14 cellular contexts compared by ENCODE assay signal in the genomic region with DNA sequence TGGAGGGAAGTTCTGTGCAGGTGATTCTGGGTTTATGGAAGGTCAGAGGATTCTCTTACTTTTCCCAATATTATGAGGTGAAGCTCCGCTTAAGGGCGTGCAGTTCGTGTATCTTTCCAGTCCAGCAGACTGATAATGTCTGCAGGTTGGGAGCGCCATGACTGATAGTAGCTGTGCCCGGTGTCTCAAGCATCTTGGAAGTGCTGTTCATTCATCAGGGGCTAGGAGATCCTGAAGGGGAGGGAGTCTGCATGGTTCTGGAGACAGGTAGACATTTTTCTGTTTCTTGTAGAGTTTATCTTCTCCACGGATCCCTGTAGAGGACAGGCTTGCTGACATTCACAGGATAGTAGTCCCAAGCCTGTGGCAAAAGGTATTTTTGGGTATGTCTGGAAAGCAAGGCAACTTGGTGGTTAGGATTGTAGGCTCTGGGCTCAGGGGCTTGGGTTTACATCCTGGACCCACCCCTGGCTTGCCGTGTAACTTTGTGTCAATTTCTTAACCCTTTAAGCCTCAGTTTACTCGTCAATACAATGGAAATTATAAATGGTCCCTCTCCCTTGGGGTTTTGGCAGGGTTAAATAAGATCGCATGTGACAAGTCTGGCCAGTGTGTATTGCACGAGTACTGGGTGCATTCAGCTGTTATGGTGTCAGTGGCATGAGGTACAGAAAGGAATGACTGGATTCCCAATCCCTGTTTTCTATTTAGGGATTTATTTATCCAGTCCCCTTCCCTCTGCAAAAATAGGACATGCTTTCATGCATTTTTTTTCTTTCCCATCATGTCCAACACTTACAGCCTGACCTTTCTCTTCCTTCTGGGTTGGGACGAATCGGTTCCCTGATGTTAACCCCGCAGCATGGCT. TPM values are rescaled to one million over a fixed set of nuclear protein-coding genes. Genes with fewer than 3 reads are reported as not detected.
DNase-seq lines count a peak whose midpoint lies in the region; ATAC-seq, FAIRE-seq and TF ChIP-seq lines count a peak whose summit lies in the region.
"Had no signal": no experiment of that assay in that cellular context is flagged by ENCODE, and none has a peak within 500 bp of the region (broad histone marks: within the 10 kb centered on the region; RNA-seq: fewer than 3 reads in every experiment).

No MANE protein-coding gene starts in this region.

- 46 to 57% (median 50%) methylated on average over 13 of the region's 13 CpGs for WGBS in adrenal gland, 4 donors
- WGBS in heart right ventricle, 2 donors: 42 to 45% methylated on average over 13 of the region's 13 CpGs
- WGBS in pancreas, 2 donors: 52 to 56% methylated on average over 13 of the region's 13 CpGs
- WGBS in tibial nerve, 2 donors: 45 to 53% methylated on average over 13 of the region's 13 CpGs

- TF ChIP-seq EP300 in tibial nerve (IDR thresholded peaks at IDR 0.05): no peak

- H3K27ac ChIP-seq in adrenal gland: peak overlapping the region in 4 of 5 donors; percentile 90 to 95 (median 92)
- peak overlapping the region; percentile 44 to 89 (median 81) for H3K27ac ChIP-seq in heart right ventricle
- peak overlapping the region; percentile 25 to 73 (median 50) for H3K27ac ChIP-seq in pancreas
- peak overlapping the region; percentile 67 to 91 (median 84) for H3K27ac ChIP-seq in tibial nerve

- no peak overlapping the region for H3K4me3 Mint-ChIP-seq in type B pancreatic cell
- H3K4me3 Mint-ChIP-seq: activated CD4-positive, alpha-beta memory T cell treated with anti-CD3 and anti-CD28 coated beads for 36 hours; natural killer cell had no signal

- H3K9me3 Mint-ChIP-seq in type B pancreatic cell: no peaks in the 10 kb centered on the region
- H3K9me3 Mint-ChIP-seq: activated CD4-positive, alpha-beta memory T cell treated with anti-CD3 and anti-CD28 coated beads for 36 hours; natural killer cell had no signal

- POLR2A ChIA-PET in GM10248 (lab: Yijun Ruan, JAX): no interaction called here

- DNase-seq in adrenal gland (peak in 1 of 7 donors; percentile 51), heart right ventricle (no peak), pancreas (no peak), tibial nerve (ENCODE audit: low spot score in 2 of 2) (no peak), type B pancreatic cell (ENCODE audit: extremely low spot score, unreplicated experiment) (no peak), ACHN (no peak), GM10248 (ENCODE audit: extremely low spot score) (no peak), NCI-H1694 treated with DMSO at 0.1 percent for 48 hours (lab: John Stamatoyannopoulos, UW) (no peak)
- DNase-seq: activated CD4-positive, alpha-beta memory T cell treated with anti-CD3 and anti-CD28 coated beads for 36 hours; activated effector memory CD4-positive, alpha-beta T cell treated with anti-CD3 and anti-CD28 coated beads, Interleukin-2, amount 50 U/mL, for 16 hours; DND-41; natural killer cell had no signal

- H3K4me1 Mint-ChIP-seq in type B pancreatic cell (ENCODE audit: unreplicated experiment): peaks cover 16% of the 10 kb centered on the region
- H3K4me1 Mint-ChIP-seq: natural killer cell had no signal

- intact Hi-C loops in adrenal gland (cut with DNase I) (no loop called here), heart right ventricle (cut with DNase I) (loop anchor here in 1 of 10 donors (2.0 kb wide), 1 partner anchor 14 kb away; no protein-coding TSS in a partner anchor), pancreas (cut with DNase I) (no loop called here)

- CTCF ChIA-PET in GM10248 (lab: Yijun Ruan, JAX): interaction anchor here (0.9 kb wide), 1 partner anchor 17 kb away, joined by 3 read pairs; no protein-coding TSS in a partner anchor

- TF ChIP-seq POLR2A in adrenal gland (IDR thresholded peaks at IDR 0.05) (no peak), tibial nerve (IDR thresholded peaks at IDR 0.05) (no peak)

- H3K4me1 ChIP-seq in adrenal gland (replicated peaks in 1 of 2) (peaks cover 48 to 65% of the 10 kb centered on the region in 2 donors), heart right ventricle (peaks cover 8 to 86% (median 57%) of the 10 kb centered on the region in 9 donors), pancreas (peaks cover 11 to 24% (median 13%) of the 10 kb centered on the region in 3 donors), tibial nerve (peaks cover 0 to 64% (median 30%) of the 10 kb centered on the region in 4 donors)

- no peaks in the 10 kb centered on the region for H3K9me3 ChIP-seq in adrenal gland (replicated peaks in 1 of 3)
- H3K9me3 ChIP-seq in heart right ventricle: no peaks in the 10 kb centered on the region
- no peaks in the 10 kb centered on the region for H3K9me3 ChIP-seq in pancreas
- H3K9me3 ChIP-seq in tibial nerve: no peaks in the 10 kb centered on the region

- H3K27me3 ChIP-seq in adrenal gland (no peaks in the 10 kb centered on the region), heart right ventricle (peaks cover 0 to 7% (median 0%) of the 10 kb centered on the region in 7 donors), pancreas (no peaks in the 10 kb centered on the region), tibial nerve (no peaks in the 10 kb centered on the region)

- H3K36me3 Mint-ChIP-seq in type B pancreatic cell: no peaks in the 10 kb centered on the region
- H3K36me3 Mint-ChIP-seq: CD14-positive monocyte, natural killer cell had no signal

- H3K27me3 Mint-ChIP-seq in type B pancreatic cell: peaks cover 29% of the 10 kb centered on the region

- H3K4me3 ChIP-seq in adrenal gland (no peak overlapping the region), heart right ventricle (peak overlapping the region in 4 of 10 donors; percentile 0 to 7 (median 3)), pancreas (no peak overlapping the region), tibial nerve (peak overlapping the region in 1 of 4 donors; percentile 20)

- FAIRE-seq in pancreas (lab: Jason Lieb, UNC): no peak

- TF ChIP-seq CTCF in adrenal gland (IDR thresholded peaks at IDR 0.05) (no peak), heart right ventricle (IDR thresholded peaks at IDR 0.05) (no peak), pancreas (IDR thresholded peaks at IDR 0.05) (no peak), tibial nerve (IDR thresholded peaks at IDR 0.05) (no peak), type B pancreatic cell (conservative IDR thresholded peaks at IDR 0.05) (no peak), GM10248 (IDR thresholded peaks at IDR 0.05; ENCODE audit: control extremely low read depth, extremely low read depth, low read depth, missing control alignments) (no peak)

- in situ Hi-C loops in ACHN (cut with HindIII; ENCODE audit: low pct_ligation_motif_present, low pct_unique_long_range_greater_than_20kb, low sequenced_read_pairs): no loop called here

- no peak overlapping the region for H3K27ac Mint-ChIP-seq in type B pancreatic cell
- H3K27ac Mint-ChIP-seq: activated CD4-positive, alpha-beta memory T cell treated with anti-CD3 and anti-CD28 coated beads for 36 hours; CD14-positive monocyte; natural killer cell had no signal

- H3K36me3 ChIP-seq in adrenal gland (replicated peaks in 1 of 2): no peaks in the 10 kb centered on the region
- H3K36me3 ChIP-seq in heart right ventricle: peaks cover 0 to 2% (median 0%) of the 10 kb centered on the region in 9 donors
- H3K36me3 ChIP-seq in pancreas: no peaks in the 10 kb centered on the region
- no peaks in the 10 kb centered on the region for H3K36me3 ChIP-seq in tibial nerve

- ATAC-seq in heart right ventricle (peak; percentile 26 to 72 (median 53)), pancreas (peak in 3 of 4 donors; percentile 3 to 10 (median 5))
- ATAC-seq: natural killer cell had no signal

RNA-seq across cellular contexts. Expression of a gene that starts 8.2 kb away (rescaled TPM):
- total RNA-seq in adrenal gland: 10 to 100 TPM; 15.0 to 74.3 (median 34.3) TPM
- polyA plus RNA-seq in adrenal gland: 10 to 100 TPM in 1 of 3 donors, 1 to 10 TPM in 2; 8.8 to 15.0 (median 9.7) TPM
- 10 to 100 TPM; 11.2 to 42.5 (median 31.3) TPM for total RNA-seq in heart right ventricle
- 1 to 10 TPM; 4.1 to 4.4 TPM for polyA plus RNA-seq in heart right ventricle
- 1 to 10 TPM; 1.4 to 4.6 (median 2.2) TPM for total RNA-seq in pancreas
- polyA plus RNA-seq in pancreas: 1 to 10 TPM; 1.2 to 4.4 TPM
- total RNA-seq in tibial nerve: 10 to 100 TPM; 19.5 to 42.5 (median 36.0) TPM
- 2.6 and 3.4 TPM in 2 replicates for total RNA-seq in type B pancreatic cell (ENCODE audit: low replicate concordance)
- total RNA-seq: glomerular endothelial cell had no signal
- polyA plus RNA-seq: CD14-positive monocyte had no signal
